Comparison of ENCODE assay signal across 8 cellular contexts in genomic region chr1:89524369-89525168, GRCh38. TPM values are rescaled to one million over a fixed set of nuclear protein-coding genes. Genes with fewer than 3 reads are reported as not detected.
A peak's percentile ranks its signal among the peaks of the same experiment; 100 is the strongest.
DNase-seq lines count a peak whose midpoint lies in the region; ATAC-seq and TF ChIP-seq lines count a peak whose summit lies in the region.

Gene LRRC8B, plus strand, starts transcription at chr1:89524829. Its CDS starts 57,822 bp downstream, at chr1:89582651.

- H3K4me2 ChIP-seq in neural progenitor cell, result peak within 1 kb of the TSS; percentile 87

- peak within 1 kb of the TSS; percentile 39 for H3K27ac Mint-ChIP-seq in neural progenitor cell

- no peak for TF ChIP-seq CTCF in foreskin keratinocyte (conservative IDR thresholded peaks at IDR 0.05)
- no peak for TF ChIP-seq CTCF in neural progenitor cell (IDR thresholded peaks at IDR 0.05)

- H3K27ac ChIP-seq in KOPT-K1 (ENCODE audit: low read depth, low read length, poor library complexity, severe bottlenecking) (peak within 1 kb of the TSS; percentile 54), SJCRH30 (peak within 1 kb of the TSS; percentile 84), foreskin keratinocyte (no peak within 1 kb of the TSS), neural progenitor cell (peak within 1 kb of the TSS; percentile 89)

- H3K9me3 ChIP-seq in KOPT-K1 (ENCODE audit: insufficient read depth, low read length, poor library complexity, severe bottlenecking), result no peaks in the 10 kb centered on the region
- H3K9me3 ChIP-seq in SJCRH30 (replicated peaks), result no peaks in the 10 kb centered on the region
- H3K9me3 ChIP-seq in neural progenitor cell (ENCODE audit: low read depth), result no peaks in the 10 kb centered on the region

- H3K36me3 ChIP-seq in KOPT-K1 (ENCODE audit: insufficient read depth, low read length), result no peaks in the 10 kb centered on the region
- H3K36me3 ChIP-seq in SJCRH30, result no peaks in the 10 kb centered on the region
- H3K36me3 ChIP-seq in neural progenitor cell, result no peaks in the 10 kb centered on the region

- H3K4me1 ChIP-seq in SJCRH30 (0 out of 2 replicates have a peak, but pooled peaks cover 2% of the 10 kb centered on the region), foreskin keratinocyte (no peaks in the 10 kb centered on the region), neural progenitor cell (peaks cover 39% of the 10 kb centered on the region)

- H3K4me1 Mint-ChIP-seq in neural progenitor cell, result peaks cover 21% of the 10 kb centered on the region

- no peaks in the 10 kb centered on the region for H3K27me3 ChIP-seq in SJCRH30
- no peaks in the 10 kb centered on the region for H3K27me3 ChIP-seq in foreskin keratinocyte
- H3K27me3 ChIP-seq in neural progenitor cell, result no peaks in the 10 kb centered on the region

- H3K9ac ChIP-seq in neural progenitor cell, result peak within 1 kb of the TSS; percentile 64

- H4K20me1 ChIP-seq in neural progenitor cell (ENCODE audit: low read depth), result peaks cover 33% of the 10 kb centered on the region

- H2AFZ ChIP-seq in neural progenitor cell (replicated peaks), result peak within 1 kb of the TSS; percentile 95

- peak within 1 kb of the TSS; percentile 93 for H3K4me3 Mint-ChIP-seq in neural progenitor cell

- no peaks in the 10 kb centered on the region for H3K9me3 Mint-ChIP-seq in neural progenitor cell

- no peaks in the 10 kb centered on the region for H3K36me3 Mint-ChIP-seq in neural progenitor cell

- peaks cover 48% of the 10 kb centered on the region for H3K79me2 ChIP-seq in neural progenitor cell (ENCODE audit: low read depth)

- peaks cover 2% of the 10 kb centered on the region for H3K27me3 Mint-ChIP-seq in neural progenitor cell (ENCODE audit: insufficient read depth, low read depth)

- peak; percentile 98 for DNase-seq in Daoy (ENCODE audit: low read depth)
- DNase-seq in SJCRH30, result peak; percentile 83 to 85
- DNase-seq in activated gamma-delta T cell treated with anti-CD3 and anti-CD28 coated beads, Interleukin-2, amount 50 U/mL, for 16 hours (ENCODE audit: low read depth), result peak; percentile 79
- peak; percentile 22 to 52 for DNase-seq in foreskin keratinocyte
- DNase-seq in neural progenitor cell (ENCODE audit: low spot score), result peak; percentile 96
- peak; percentile 57 for DNase-seq in stromal cell of bone marrow (ENCODE audit: low read depth)

- H3K4me3 ChIP-seq in SJCRH30 (peak within 1 kb of the TSS; percentile 75), neural progenitor cell (peak within 1 kb of the TSS; percentile 97)

- H3F3A ChIP-seq in neural progenitor cell (ENCODE audit: low read depth), result peaks cover 31% of the 10 kb centered on the region

- peak; percentile 76 for ATAC-seq in GM21786 (IDR thresholded peaks at IDR 0.05; ENCODE audit: unreplicated experiment)
- peak; percentile 94 for ATAC-seq in foreskin keratinocyte

RNA-seq across cellular contexts. Expression of gene LRRC8B, which starts in this region (rescaled TPM):
- total RNA-seq in Daoy (2014; rRNA removed; shearing (Covaris generic)), result 8.3 and 11.8 TPM in 2 replicates
- total RNA-seq in SJCRH30 (2014; rRNA removed; shearing (Covaris generic)), result 6.5 and 9.2 TPM in 2 replicates
- total RNA-seq in foreskin keratinocyte, result 1.2 and 1.3 TPM in 2 replicates
- 0.29 and 0.31 TPM in 2 replicates for polyA plus RNA-seq in foreskin keratinocyte
- 28.4 and 37.3 TPM in 2 replicates for total RNA-seq in neural progenitor cell (ENCODE audit: low replicate concordance)

Comparison
In these comparisons a context has a peak if more than half of its experiments do, and no peak if none do; other contexts are left out.
1. DNase-seq: peak in every context shown above with its lines; median percentile 98 in Daoy; 96 in neural progenitor cell; 84 in SJCRH30; 79 in activated gamma-delta T cell treated with anti-CD3 and anti-CD28 coated beads, Interleukin-2, amount 50 U/mL, for 16 hours; 57 in stromal cell of bone marrow; 37 in foreskin keratinocyte.